1 cellular context compared by ENCODE assay signal in the genomic region with DNA sequence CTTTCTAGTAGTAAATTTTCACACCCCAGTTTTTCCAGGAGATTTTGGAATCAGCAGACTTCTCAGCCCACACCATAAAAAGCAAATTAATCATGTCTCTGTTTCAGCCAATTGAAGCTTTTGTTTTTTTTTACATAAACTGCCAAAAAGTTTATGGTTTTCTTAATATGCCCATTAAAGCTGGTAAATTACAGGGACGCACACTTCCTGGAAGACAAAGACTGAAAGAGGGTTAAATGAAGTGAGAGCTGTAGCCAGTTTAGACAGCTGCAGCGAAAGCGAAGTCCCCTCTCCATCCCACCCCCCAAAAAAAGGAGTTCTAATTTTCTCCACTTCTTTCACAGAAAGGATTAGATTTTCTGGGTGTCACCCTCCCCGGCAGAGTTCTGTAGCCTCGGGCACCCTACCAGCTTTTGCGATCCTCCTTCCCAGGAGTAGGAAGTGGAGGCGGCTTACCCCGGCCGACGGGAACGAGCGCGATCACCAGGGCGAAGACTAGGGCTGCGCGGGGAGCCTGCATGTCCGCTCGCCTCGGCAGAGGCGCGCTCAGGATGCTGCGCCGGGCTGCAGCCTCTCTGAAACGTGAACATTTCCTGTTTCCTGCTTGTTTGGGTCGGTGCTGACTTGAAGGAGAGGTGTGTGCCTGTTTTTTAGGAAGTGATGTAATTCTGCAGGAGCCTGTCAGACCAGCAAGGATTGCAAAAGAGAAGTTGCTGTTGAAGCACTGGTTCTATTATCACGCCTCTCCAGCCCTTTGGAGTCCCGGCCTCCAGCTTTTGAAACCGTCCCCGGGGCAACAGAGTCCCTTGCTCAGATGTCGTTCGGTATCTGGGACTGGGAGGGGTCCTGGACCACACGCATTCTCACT.
TF ChIP-seq lines count a peak whose summit lies in the region.

A gene with protein sequence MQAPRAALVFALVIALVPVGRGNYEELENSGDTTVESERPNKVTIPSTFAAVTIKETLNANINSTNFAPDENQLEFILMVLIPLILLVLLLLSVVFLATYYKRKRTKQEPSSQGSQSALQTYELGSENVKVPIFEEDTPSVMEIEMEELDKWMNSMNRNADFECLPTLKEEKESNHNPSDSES (minus strand): TSS at position 584 of the 868 bp plus-strand sequence. CDS start 64 bp downstream, at position 520.

TF ChIP-seq in HEK293, 187 proteins besides CTCF, POLR2A, EP300 and RAD21 (continued from another document):
- 0 out of 2 replicates have a peak, but pooled peaks have one; percentile 15 for TF ChIP-seq ZNF518A (tag by site-specific recombination; conservative IDR thresholded peaks at IDR 0.05; ENCODE audit: low read depth)
- TF ChIP-seq ZBTB21 (tag by site-specific recombination; IDR thresholded peaks at IDR 0.05) = peak; percentile 22; the same call in 1 of the 2 replicates
- TF ChIP-seq ZNF335 (tag by site-specific recombination; conservative IDR thresholded peaks at IDR 0.05) = peak; percentile 68
- no peak for TF ChIP-seq ZNF2 (tag by site-specific recombination; IDR thresholded peaks at IDR 0.05)
- 0 out of 2 replicates have a peak, but pooled peaks have one; percentile 11 for TF ChIP-seq ZNF629 (tag by site-specific recombination; IDR thresholded peaks at IDR 0.05)
- TF ChIP-seq ZNF600 (tag by site-specific recombination; IDR thresholded peaks at IDR 0.05) = peak; percentile 35; the same call in 1 of the 2 replicates
- no peak for TF ChIP-seq ZNF18 (tag by site-specific recombination; IDR thresholded peaks at IDR 0.05)
- TF ChIP-seq ZBTB20 (tag by site-specific recombination; IDR thresholded peaks at IDR 0.05) = peak; percentile 91
- TF ChIP-seq ZBTB8A (tag by site-specific recombination; IDR thresholded peaks at IDR 0.05) = 0 out of 2 replicates have a peak, but pooled peaks have one; percentile 19
- TF ChIP-seq, protein P1, sequence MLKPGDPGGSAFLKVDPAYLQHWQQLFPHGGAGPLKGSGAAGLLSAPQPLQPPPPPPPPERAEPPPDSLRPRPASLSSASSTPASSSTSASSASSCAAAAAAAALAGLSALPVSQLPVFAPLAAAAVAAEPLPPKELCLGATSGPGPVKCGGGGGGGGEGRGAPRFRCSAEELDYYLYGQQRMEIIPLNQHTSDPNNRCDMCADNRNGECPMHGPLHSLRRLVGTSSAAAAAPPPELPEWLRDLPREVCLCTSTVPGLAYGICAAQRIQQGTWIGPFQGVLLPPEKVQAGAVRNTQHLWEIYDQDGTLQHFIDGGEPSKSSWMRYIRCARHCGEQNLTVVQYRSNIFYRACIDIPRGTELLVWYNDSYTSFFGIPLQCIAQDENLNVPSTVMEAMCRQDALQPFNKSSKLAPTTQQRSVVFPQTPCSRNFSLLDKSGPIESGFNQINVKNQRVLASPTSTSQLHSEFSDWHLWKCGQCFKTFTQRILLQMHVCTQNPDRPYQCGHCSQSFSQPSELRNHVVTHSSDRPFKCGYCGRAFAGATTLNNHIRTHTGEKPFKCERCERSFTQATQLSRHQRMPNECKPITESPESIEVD (tag by site-specific recombination; IDR thresholded peaks at IDR 0.05) = peak; percentile 42; the same call in 1 of the 2 replicates
- TF ChIP-seq, protein P2, sequence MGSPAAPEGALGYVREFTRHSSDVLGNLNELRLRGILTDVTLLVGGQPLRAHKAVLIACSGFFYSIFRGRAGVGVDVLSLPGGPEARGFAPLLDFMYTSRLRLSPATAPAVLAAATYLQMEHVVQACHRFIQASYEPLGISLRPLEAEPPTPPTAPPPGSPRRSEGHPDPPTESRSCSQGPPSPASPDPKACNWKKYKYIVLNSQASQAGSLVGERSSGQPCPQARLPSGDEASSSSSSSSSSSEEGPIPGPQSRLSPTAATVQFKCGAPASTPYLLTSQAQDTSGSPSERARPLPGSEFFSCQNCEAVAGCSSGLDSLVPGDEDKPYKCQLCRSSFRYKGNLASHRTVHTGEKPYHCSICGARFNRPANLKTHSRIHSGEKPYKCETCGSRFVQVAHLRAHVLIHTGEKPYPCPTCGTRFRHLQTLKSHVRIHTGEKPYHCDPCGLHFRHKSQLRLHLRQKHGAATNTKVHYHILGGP (tag by site-specific recombination; IDR thresholded peaks at IDR 0.05) = peak; percentile 75; the same call in 1 of the 2 replicates
